Comparison of ENCODE assay signal across 13 cellular contexts in the genomic region with DNA sequence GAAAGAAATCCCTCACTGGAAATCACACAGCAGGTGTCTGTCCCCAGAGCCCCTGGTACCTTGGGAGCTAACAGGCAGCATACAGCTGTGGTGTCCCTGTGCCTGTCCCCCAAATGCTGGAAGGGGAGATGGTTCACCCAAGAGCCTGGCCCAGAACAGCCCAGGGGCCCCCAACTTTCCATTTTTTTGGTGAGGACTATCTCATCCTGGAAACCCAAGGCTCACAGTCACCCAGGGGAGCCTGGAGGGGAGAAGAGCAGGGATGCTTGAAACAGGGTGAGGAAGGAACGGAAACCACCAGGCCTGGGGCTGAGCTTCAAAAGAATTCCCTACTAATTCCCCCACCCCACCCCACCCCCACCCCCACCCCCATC. TPM values are rescaled to one million over a fixed set of nuclear protein-coding genes. Genes with fewer than 3 reads are reported as not detected.
"Had no signal": no experiment of that assay in that cellular context is flagged by ENCODE, and none has a peak within 500 bp of the region (broad histone marks: within the 10 kb centered on the region; RNA-seq: fewer than 3 reads in every experiment).

No MANE protein-coding gene starts in this region.

- H3K27ac ChIP-seq: thyroid gland had no signal

- H3K36me3 ChIP-seq: heart left ventricle, thyroid gland had no signal

- H3K9me3 ChIP-seq: heart left ventricle, mucosa of descending colon, thyroid gland had no signal

- ATAC-seq: heart left ventricle; mucosa of descending colon; naive thymus-derived CD8-positive, alpha-beta T cell; sciatic nerve had no signal

- DNase-seq: activated CD4-positive, alpha-beta T cell treated with anti-CD3 and anti-CD28 coated beads, Interleukin-2, amount 10 ng/mL, durations not matched to agents 24 days and 14 days; activated CD4-positive, CD25-positive, alpha-beta regulatory T cell; activated CD8-positive, alpha-beta memory T cell treated with anti-CD3 and anti-CD28 coated beads for 24 hours; activated naive CD8-positive, alpha-beta T cell treated with anti-CD3 and anti-CD28 coated beads for 36 hours; cerebellar nuclear complex; effector memory CD4-positive, alpha-beta T cell; naive thymus-derived CD8-positive, alpha-beta T cell; stimulated activated CD4-positive, alpha-beta T cell treated with anti-CD3 and anti-CD28 coated beads, Interleukin-2, amount 100 ng/mL, for 24 hours; SW 1271; thyroid gland had no signal

- H3K4me3 ChIP-seq: heart left ventricle, mucosa of descending colon, thyroid gland had no signal

- H3K27me3 ChIP-seq: heart left ventricle, thyroid gland had no signal

RNA-seq across cellular contexts. Expression of gene SDC3, which starts 3.6 kb away (rescaled TPM):
- polyA plus RNA-seq: naive thymus-derived CD8-positive, alpha-beta T cell had no signal
